8 cellular contexts compared by ENCODE assay signal in genomic region chr19:57849666-57850473, GRCh38.
DNase-seq lines count a peak whose midpoint lies in the region; ATAC-seq, FAIRE-seq and TF ChIP-seq lines count a peak whose summit lies in the region.
"Not testable (repeated sequence)": the region's sequence is repeated elsewhere in the genome, so short reads cannot be mapped to it uniquely, and the experiment has no call there.

ZNF587 (plus strand) TSS chr19:57849859; CDS start chr19:57850039, 180 bp downstream.

- DNase-seq in AG04449 (ENCODE audit: low read depth, low spot score), result peak; percentile 38
- peak; percentile 80 for DNase-seq in NCI-H2227 treated with DMSO at 0.1 percent for 48 hours (lab: John Stamatoyannopoulos, UW)
- peak; percentile 43 to 62 (median 54) for DNase-seq in activated CD4-positive, CD25-positive, alpha-beta regulatory T cell (lab: John Stamatoyannopoulos, UW)
- DNase-seq in central memory CD4-positive, alpha-beta T cell, result peak; percentile 83
- DNase-seq in stimulated activated CD4-positive, alpha-beta T cell treated with anti-CD3 and anti-CD28 coated beads, Interleukin-12 subunit alpha, Interleukin-12 subunit beta, amount 100 ng/mL, for 24 hours (ENCODE audit: low read depth in 2 of 2), result peak; percentile 62 to 64

- ATAC-seq in GM18873 (IDR thresholded peaks at IDR 0.05; ENCODE audit: low FRiP score, unreplicated experiment), result peak; percentile 79
- ATAC-seq in HG03139 (IDR thresholded peaks at IDR 0.05; ENCODE audit: unreplicated experiment), result peak; percentile 94

- CTCF ChIA-PET in AG04449 (lab: Yijun Ruan, JAX), result not testable (repeated sequence)

- peak; percentile 90 for FAIRE-seq in islet of Langerhans (lab: Jason Lieb, UNC)

- TF ChIP-seq CTCF in AG04449 (IDR thresholded peaks at IDR 0.05; ENCODE audit: insufficient read depth, low read length, missing control alignments), result not testable (repeated sequence)

- POLR2A ChIA-PET in AG04449 (lab: Yijun Ruan, JAX), result interaction anchor here (0.6 to 1.0 kb wide), 2 partner anchors 35 to 366 kb away, joined by 3 read pairs; partner anchors contain the start of gene ZNF552

- H3K4me3 ChIP-seq in AG04449 (ENCODE audit: low read depth, low read length), result peak within 1 kb of the TSS; percentile 87

Comparison
In these comparisons a context has a peak if more than half of its experiments do, and no peak if none do; other contexts are left out.
1. Peak in every context shown above with its lines: DNase-seq, ATAC-seq and H3K4me3 ChIP-seq.